ENCODE assay signal across 1 cellular context in genomic region chr2:28620801-28621171, GRCh38.
TF ChIP-seq lines count a peak whose summit lies in the region.

No MANE protein-coding gene starts in this region.

TF ChIP-seq in HCT116, 20 proteins besides CTCF, POLR2A, EP300 and RAD21 (continued from another document):
- no peak for TF ChIP-seq REST (IDR thresholded peaks at IDR 0.05; ENCODE audit: low read depth)
- no peak for TF ChIP-seq JUND (IDR thresholded peaks at IDR 0.05)
- TF ChIP-seq POLR2AphosphoS5 (IDR thresholded peaks at IDR 0.05; ENCODE audit: low read depth, low read length) = no peak
- TF ChIP-seq YY1 (IDR thresholded peaks at IDR 0.05; ENCODE audit: extremely low read depth, insufficient replicate concordance, low read depth, low read length) = no peak
- TF ChIP-seq SIN3A (IDR thresholded peaks at IDR 0.05; ENCODE audit: low read depth) = no peak
